ENCODE assay signal across 16 cellular contexts in genomic region chr6:76681781-76682180, GRCh38.
A peak's percentile ranks its signal among the peaks of the same experiment; 100 is the strongest.
DNase-seq lines count a peak whose midpoint lies in the region; TF ChIP-seq lines count a peak whose summit lies in the region.
"Had no signal": no experiment of that assay in that cellular context is flagged by ENCODE, and none has a peak within 500 bp of the region (broad histone marks: within the 10 kb centered on the region; RNA-seq: fewer than 3 reads in every experiment).

No MANE protein-coding gene starts in this region.

- DNase-seq in LNCaP clone FGC (ENCODE audit: low read depth) (peak; percentile 75), astrocyte of the spinal cord (ENCODE audit: low read depth, low spot score) (peak; percentile 9), fibroblast of pulmonary artery (ENCODE audit: low read depth) (peak; percentile 70), stromal cell of bone marrow (ENCODE audit: low read depth) (peak; percentile 16), NOMO-1 treated with DMSO at 0.1 percent for 48 hours (lab: John Stamatoyannopoulos, UW; ENCODE audit: unreplicated experiment) (no peak), NCI-H2029 treated with DMSO at 0.1 percent for 48 hours (lab: John Stamatoyannopoulos, UW) (no peak)
- no peak for DNase-seq in NK-92 treated with Interleukin-12 subunit alpha and Interleukin-12 subunit beta, amount 100 ng/mL, for 24 hours (lab: John Stamatoyannopoulos, UW)
- DNase-seq: ACHN; CD4-positive, alpha-beta T cell; DMS79 treated with DMSO at 0.1 percent for 48 hours; H9; Kasumi-1; NCI-H1436 treated with DMSO at 0.1 percent for 48 hours; NCI-H2081 treated with DMSO at 0.1 percent for 48 hours; NCI-H526; Peyer's patch had no signal

- TF ChIP-seq CTCF in LNCaP clone FGC (IDR thresholded peaks at IDR 0.05; ENCODE audit: control insufficient read depth, extremely low read depth, insufficient read depth), result no peak
- TF ChIP-seq CTCF in astrocyte of the spinal cord (IDR thresholded peaks at IDR 0.05; ENCODE audit: low read depth, low read length), result no peak
- no peak for TF ChIP-seq CTCF in fibroblast of pulmonary artery (IDR thresholded peaks at IDR 0.05; ENCODE audit: low read length, missing control alignments)

- in situ Hi-C loops in astrocyte of the spinal cord (cut with HindIII; ENCODE audit: low sequenced_read_pairs), result no loop called here

- no peak overlapping the region for H3K4me3 ChIP-seq in LNCaP clone FGC (ENCODE audit: low read depth, low read length)
- no peak overlapping the region for H3K4me3 ChIP-seq in astrocyte of the spinal cord (ENCODE audit: low read depth, low read length)
- H3K4me3 ChIP-seq in fibroblast of pulmonary artery (replicated peaks; ENCODE audit: low read depth, low read length), result no peak overlapping the region
- H3K4me3 ChIP-seq: Peyer's patch had no signal

Comparison
In these comparisons a context has a peak if more than half of its experiments do, and no peak if none do; other contexts are left out.
1. DNase-seq: peak in LNCaP clone FGC (single experiment), astrocyte of the spinal cord (single experiment), fibroblast of pulmonary artery (single experiment) and stromal cell of bone marrow (single experiment); none in NK-92 treated with Interleukin-12 subunit alpha and Interleukin-12 subunit beta, amount 100 ng/mL, for 24 hours (single experiment), NOMO-1 treated with DMSO at 0.1 percent for 48 hours (single experiment) and NCI-H2029 treated with DMSO at 0.1 percent for 48 hours (single experiment).